ENCODE assay signal across 1 cellular context in the genomic region with DNA sequence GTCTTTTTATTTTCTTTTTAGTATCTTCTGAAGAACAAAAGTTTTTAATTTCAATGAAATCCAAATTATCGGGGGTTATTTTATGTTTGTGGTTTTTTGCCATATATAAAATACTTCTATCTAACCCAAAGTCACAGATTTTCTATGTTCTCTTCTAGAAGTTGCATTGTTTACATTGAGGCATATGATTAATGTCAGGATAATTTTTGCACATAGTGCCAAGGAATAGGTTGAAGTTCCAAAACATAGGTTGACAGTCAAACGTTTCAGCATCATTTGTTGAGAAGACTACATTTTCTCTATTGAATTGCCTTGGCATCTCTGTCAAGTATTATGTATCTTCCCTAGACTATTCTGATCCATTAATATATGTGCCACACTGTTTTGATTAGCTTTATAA.
TF ChIP-seq lines count a peak whose summit lies in the region.

No MANE protein-coding gene starts in this region.

TF ChIP-seq in WTC11, 78 proteins besides CTCF, POLR2A, EP300 and RAD21 (continued from another document):
- TF ChIP-seq ZMAT4 (CRISPR knock-in tag; IDR thresholded peaks at IDR 0.05) (no peak), SMAD3 (CRISPR knock-in tag; IDR thresholded peaks at IDR 0.05; ENCODE audit: borderline replicate concordance) (no peak)
- TF ChIP-seq, protein P1, sequence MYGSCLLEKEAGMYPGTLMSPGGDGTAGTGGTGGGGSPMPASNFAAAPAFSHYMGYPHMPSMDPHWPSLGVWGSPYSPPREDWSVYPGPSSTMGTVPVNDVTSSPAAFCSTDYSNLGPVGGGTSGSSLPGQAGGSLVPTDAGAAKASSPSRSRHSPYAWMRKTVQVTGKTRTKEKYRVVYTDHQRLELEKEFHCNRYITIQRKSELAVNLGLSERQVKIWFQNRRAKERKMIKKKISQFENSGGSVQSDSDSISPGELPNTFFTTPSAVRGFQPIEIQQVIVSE (CRISPR knock-in tag; IDR thresholded peaks at IDR 0.05; ENCODE audit: borderline replicate concordance), result no peak
- TF ChIP-seq, protein P2, sequence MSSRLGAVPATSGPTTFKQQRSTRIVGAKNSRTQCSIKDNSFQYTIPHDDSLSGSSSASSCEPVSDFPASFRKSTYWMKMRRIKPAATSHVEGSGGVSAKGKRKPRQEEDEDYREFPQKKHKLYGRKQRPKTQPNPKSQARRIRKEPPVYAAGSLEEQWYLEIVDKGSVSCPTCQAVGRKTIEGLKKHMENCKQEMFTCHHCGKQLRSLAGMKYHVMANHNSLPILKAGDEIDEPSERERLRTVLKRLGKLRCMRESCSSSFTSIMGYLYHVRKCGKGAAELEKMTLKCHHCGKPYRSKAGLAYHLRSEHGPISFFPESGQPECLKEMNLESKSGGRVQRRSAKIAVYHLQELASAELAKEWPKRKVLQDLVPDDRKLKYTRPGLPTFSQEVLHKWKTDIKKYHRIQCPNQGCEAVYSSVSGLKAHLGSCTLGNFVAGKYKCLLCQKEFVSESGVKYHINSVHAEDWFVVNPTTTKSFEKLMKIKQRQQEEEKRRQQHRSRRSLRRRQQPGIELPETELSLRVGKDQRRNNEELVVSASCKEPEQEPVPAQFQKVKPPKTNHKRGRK (CRISPR knock-in tag; IDR thresholded peaks at IDR 0.05; ENCODE audit: borderline replicate concordance), result no peak
